Comparison of ENCODE assay signal across 1 cellular context in the genomic region with DNA sequence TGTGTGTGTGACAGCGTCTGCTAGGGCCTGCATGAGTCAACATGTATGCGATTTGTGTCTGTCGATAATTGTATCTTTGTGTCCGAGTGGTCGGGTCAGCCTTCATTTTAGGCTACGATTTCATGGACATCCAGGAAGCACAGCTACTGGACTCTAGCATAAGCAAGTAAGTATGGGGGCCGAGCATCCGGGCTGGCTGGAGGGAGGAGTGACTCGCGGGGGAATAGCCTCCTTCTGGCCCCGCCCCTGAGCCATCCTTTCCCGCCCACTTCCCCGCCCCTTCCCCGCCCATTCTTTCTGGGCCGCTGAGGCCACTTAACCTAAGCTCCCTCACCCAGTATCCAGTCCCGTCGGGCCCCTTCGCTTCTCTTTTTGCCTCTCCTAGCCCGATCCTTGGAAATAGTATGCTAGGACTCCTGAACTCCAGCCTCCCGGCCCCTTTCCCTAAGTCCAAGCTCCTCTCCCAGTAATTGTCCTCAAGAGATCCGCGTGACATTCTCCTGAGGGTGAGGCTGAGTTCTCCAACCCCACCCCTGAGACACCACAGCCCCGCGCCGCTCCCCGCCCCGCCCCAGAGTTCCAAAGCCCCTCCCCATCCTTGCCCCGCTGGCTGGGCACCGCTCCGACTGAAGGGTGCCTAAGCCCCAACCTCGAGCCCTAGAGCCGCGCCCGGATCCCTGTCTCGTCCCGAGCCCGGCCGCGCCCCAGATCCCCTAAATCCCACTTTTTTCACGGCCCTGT.
A peak's percentile ranks its signal among the peaks of the same experiment; 100 is the strongest.
TF ChIP-seq lines count a peak whose summit lies in the region.

No MANE protein-coding gene starts in this region.

TF ChIP-seq in H1, 55 proteins besides CTCF, POLR2A, EP300 and RAD21:
- no peak for TF ChIP-seq PHF8 (conservative IDR thresholded peaks at IDR 0.05; ENCODE audit: low read depth, low read length)
- TF ChIP-seq JUN (IDR thresholded peaks at IDR 0.05; ENCODE audit: low read depth, low read length): no peak
- TF ChIP-seq CREB1 (IDR thresholded peaks at IDR 0.05): peak; percentile 14; the same call in 1 of the 2 replicates
- peak; percentile 93; the same call in 1 of the 2 replicates for TF ChIP-seq SP4 (IDR thresholded peaks at IDR 0.05; ENCODE audit: low read length)
- TF ChIP-seq SP1 (IDR thresholded peaks at IDR 0.05; ENCODE audit: low read depth, low read length): peak; percentile 85; the same call in 1 of the 2 replicates
- TF ChIP-seq KDM1A (IDR thresholded peaks at IDR 0.05; ENCODE audit: borderline replicate concordance, low read length): no peak
- peak; percentile 62 for TF ChIP-seq TBP (IDR thresholded peaks at IDR 0.05; ENCODE audit: low read depth, low read length)
- TF ChIP-seq, protein P1, sequence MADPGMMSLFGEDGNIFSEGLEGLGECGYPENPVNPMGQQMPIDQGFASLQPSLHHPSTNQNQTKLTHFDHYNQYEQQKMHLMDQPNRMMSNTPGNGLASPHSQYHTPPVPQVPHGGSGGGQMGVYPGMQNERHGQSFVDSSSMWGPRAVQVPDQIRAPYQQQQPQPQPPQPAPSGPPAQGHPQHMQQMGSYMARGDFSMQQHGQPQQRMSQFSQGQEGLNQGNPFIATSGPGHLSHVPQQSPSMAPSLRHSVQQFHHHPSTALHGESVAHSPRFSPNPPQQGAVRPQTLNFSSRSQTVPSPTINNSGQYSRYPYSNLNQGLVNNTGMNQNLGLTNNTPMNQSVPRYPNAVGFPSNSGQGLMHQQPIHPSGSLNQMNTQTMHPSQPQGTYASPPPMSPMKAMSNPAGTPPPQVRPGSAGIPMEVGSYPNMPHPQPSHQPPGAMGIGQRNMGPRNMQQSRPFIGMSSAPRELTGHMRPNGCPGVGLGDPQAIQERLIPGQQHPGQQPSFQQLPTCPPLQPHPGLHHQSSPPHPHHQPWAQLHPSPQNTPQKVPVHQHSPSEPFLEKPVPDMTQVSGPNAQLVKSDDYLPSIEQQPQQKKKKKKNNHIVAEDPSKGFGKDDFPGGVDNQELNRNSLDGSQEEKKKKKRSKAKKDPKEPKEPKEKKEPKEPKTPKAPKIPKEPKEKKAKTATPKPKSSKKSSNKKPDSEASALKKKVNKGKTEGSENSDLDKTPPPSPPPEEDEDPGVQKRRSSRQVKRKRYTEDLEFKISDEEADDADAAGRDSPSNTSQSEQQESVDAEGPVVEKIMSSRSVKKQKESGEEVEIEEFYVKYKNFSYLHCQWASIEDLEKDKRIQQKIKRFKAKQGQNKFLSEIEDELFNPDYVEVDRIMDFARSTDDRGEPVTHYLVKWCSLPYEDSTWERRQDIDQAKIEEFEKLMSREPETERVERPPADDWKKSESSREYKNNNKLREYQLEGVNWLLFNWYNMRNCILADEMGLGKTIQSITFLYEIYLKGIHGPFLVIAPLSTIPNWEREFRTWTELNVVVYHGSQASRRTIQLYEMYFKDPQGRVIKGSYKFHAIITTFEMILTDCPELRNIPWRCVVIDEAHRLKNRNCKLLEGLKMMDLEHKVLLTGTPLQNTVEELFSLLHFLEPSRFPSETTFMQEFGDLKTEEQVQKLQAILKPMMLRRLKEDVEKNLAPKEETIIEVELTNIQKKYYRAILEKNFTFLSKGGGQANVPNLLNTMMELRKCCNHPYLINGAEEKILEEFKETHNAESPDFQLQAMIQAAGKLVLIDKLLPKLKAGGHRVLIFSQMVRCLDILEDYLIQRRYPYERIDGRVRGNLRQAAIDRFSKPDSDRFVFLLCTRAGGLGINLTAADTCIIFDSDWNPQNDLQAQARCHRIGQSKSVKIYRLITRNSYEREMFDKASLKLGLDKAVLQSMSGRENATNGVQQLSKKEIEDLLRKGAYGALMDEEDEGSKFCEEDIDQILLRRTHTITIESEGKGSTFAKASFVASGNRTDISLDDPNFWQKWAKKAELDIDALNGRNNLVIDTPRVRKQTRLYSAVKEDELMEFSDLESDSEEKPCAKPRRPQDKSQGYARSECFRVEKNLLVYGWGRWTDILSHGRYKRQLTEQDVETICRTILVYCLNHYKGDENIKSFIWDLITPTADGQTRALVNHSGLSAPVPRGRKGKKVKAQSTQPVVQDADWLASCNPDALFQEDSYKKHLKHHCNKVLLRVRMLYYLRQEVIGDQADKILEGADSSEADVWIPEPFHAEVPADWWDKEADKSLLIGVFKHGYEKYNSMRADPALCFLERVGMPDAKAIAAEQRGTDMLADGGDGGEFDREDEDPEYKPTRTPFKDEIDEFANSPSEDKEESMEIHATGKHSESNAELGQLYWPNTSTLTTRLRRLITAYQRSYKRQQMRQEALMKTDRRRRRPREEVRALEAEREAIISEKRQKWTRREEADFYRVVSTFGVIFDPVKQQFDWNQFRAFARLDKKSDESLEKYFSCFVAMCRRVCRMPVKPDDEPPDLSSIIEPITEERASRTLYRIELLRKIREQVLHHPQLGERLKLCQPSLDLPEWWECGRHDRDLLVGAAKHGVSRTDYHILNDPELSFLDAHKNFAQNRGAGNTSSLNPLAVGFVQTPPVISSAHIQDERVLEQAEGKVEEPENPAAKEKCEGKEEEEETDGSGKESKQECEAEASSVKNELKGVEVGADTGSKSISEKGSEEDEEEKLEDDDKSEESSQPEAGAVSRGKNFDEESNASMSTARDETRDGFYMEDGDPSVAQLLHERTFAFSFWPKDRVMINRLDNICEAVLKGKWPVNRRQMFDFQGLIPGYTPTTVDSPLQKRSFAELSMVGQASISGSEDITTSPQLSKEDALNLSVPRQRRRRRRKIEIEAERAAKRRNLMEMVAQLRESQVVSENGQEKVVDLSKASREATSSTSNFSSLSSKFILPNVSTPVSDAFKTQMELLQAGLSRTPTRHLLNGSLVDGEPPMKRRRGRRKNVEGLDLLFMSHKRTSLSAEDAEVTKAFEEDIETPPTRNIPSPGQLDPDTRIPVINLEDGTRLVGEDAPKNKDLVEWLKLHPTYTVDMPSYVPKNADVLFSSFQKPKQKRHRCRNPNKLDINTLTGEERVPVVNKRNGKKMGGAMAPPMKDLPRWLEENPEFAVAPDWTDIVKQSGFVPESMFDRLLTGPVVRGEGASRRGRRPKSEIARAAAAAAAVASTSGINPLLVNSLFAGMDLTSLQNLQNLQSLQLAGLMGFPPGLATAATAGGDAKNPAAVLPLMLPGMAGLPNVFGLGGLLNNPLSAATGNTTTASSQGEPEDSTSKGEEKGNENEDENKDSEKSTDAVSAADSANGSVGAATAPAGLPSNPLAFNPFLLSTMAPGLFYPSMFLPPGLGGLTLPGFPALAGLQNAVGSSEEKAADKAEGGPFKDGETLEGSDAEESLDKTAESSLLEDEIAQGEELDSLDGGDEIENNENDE (IDR thresholded peaks at IDR 0.05; ENCODE audit: insufficient replicate concordance, low read length): no peak
- TF ChIP-seq EZH2 (IDR thresholded peaks at IDR 0.05; ENCODE audit: low read depth, low read length, severe bottlenecking): peak; percentile 6
- no peak for TF ChIP-seq YY1 (IDR thresholded peaks at IDR 0.05; ENCODE audit: low read depth, low read length)
- TF ChIP-seq NANOG (IDR thresholded peaks at IDR 0.05; ENCODE audit: insufficient read depth, low read depth, low read length, poor library complexity, severe bottlenecking): no peak
- no peak for TF ChIP-seq MAFK (IDR thresholded peaks at IDR 0.05; ENCODE audit: low read depth, low read length)
- TF ChIP-seq GTF2F1 (IDR thresholded peaks at IDR 0.05; ENCODE audit: borderline replicate concordance, low read depth, low read length): no peak
- TF ChIP-seq HDAC2 (IDR thresholded peaks at IDR 0.05; ENCODE audit: borderline replicate concordance in 1 of 2, low read depth in 2 of 2, low read length in 2 of 2): 0 out of 4 replicates have a peak, but pooled peaks of 1 of the 2 experiments have one; percentile 64
- peak; percentile 71 for TF ChIP-seq TAF1 (IDR thresholded peaks at IDR 0.05; ENCODE audit: low read depth, low read length)
- TF ChIP-seq, protein P2, sequence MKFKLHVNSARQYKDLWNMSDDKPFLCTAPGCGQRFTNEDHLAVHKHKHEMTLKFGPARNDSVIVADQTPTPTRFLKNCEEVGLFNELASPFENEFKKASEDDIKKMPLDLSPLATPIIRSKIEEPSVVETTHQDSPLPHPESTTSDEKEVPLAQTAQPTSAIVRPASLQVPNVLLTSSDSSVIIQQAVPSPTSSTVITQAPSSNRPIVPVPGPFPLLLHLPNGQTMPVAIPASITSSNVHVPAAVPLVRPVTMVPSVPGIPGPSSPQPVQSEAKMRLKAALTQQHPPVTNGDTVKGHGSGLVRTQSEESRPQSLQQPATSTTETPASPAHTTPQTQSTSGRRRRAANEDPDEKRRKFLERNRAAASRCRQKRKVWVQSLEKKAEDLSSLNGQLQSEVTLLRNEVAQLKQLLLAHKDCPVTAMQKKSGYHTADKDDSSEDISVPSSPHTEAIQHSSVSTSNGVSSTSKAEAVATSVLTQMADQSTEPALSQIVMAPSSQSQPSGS (IDR thresholded peaks at IDR 0.05; ENCODE audit: low read length): no peak
TF ChIP-seq in H1: peak in this region for 7.
